Comparison of ENCODE assay signal across 8 cellular contexts in genomic region chrX:7146703-7147430, GRCh38. TPM values are rescaled to one million over a fixed set of nuclear protein-coding genes. Genes with fewer than 3 reads are reported as not detected.
A peak's percentile ranks its signal among the peaks of the same experiment; 100 is the strongest.
DNase-seq lines count a peak whose midpoint lies in the region; ATAC-seq and TF ChIP-seq lines count a peak whose summit lies in the region.

No MANE protein-coding gene starts in this region.

- DNase-seq in BJ (ENCODE audit: low read depth) (no peak), T-helper 17 cell (no peak), fibroblast of villous mesenchyme (ENCODE audit: low read depth) (no peak), progenitor cell of endocrine pancreas (ENCODE audit: low spot score, unreplicated experiment) (no peak), GOT3 (lab: John Stamatoyannopoulos, UW) (no peak)

- no peaks in the 10 kb centered on the region for H3K27me3 Mint-ChIP-seq in T-helper 17 cell
- no peaks in the 10 kb centered on the region for H3K27me3 Mint-ChIP-seq in progenitor cell of endocrine pancreas

- peak overlapping the region; percentile 85 for H3K4me3 Mint-ChIP-seq in T-helper 17 cell
- peak overlapping the region; percentile 82 for H3K4me3 Mint-ChIP-seq in progenitor cell of endocrine pancreas (ENCODE audit: low read depth)

- CTCF ChIA-PET in BJ (lab: Yijun Ruan, JAX): no interaction called here

- POLR2A ChIA-PET in BJ (lab: Charles Lee): no interaction called here

- H3K27ac Mint-ChIP-seq in T-helper 17 cell (peak overlapping the region; percentile 49), progenitor cell of endocrine pancreas (peak overlapping the region; percentile 94)

- no peaks in the 10 kb centered on the region for H3K9me3 ChIP-seq in T-helper 17 cell (ENCODE audit: control insufficient read depth, low read length, poor library complexity, severe bottlenecking)

- H3K36me3 Mint-ChIP-seq in T-helper 17 cell (ENCODE audit: low read depth): no peaks in the 10 kb centered on the region
- H3K36me3 Mint-ChIP-seq in progenitor cell of endocrine pancreas (ENCODE audit: insufficient read depth): peaks cover 2% of the 10 kb centered on the region

- TF ChIP-seq CTCF in BJ (IDR thresholded peaks at IDR 0.05; ENCODE audit: insufficient read depth, low read depth, low read length) (no peak), fibroblast of villous mesenchyme (IDR thresholded peaks at IDR 0.05; ENCODE audit: insufficient read depth, low read depth, low read length) (no peak), progenitor cell of endocrine pancreas (IDR thresholded peaks at IDR 0.05; ENCODE audit: unreplicated experiment) (no peak)

- ATAC-seq in GM18907 (IDR thresholded peaks at IDR 0.05; ENCODE audit: unreplicated experiment) (peak; percentile 23), HG03103 (IDR thresholded peaks at IDR 0.05; ENCODE audit: low read depth, unreplicated experiment) (peak; percentile 11), T-helper 17 cell (no peak), GM18858 (IDR thresholded peaks at IDR 0.05; ENCODE audit: unreplicated experiment) (no peak)

- H3K4me3 ChIP-seq in BJ (ENCODE audit: low read depth, low read length) (peak overlapping the region; percentile 85), fibroblast of villous mesenchyme (ENCODE audit: low read depth, low read length) (peak overlapping the region; percentile 62)

- H3K27me3 ChIP-seq in BJ (ENCODE audit: control insufficient read depth, insufficient read depth, low read length): no peaks in the 10 kb centered on the region

- H3K36me3 ChIP-seq in BJ (ENCODE audit: control insufficient read depth, insufficient read depth, low read length): no peaks in the 10 kb centered on the region

- H3K9me3 Mint-ChIP-seq in progenitor cell of endocrine pancreas (ENCODE audit: low read depth): no peaks in the 10 kb centered on the region

- peaks cover 5% of the 10 kb centered on the region for H3K4me1 Mint-ChIP-seq in T-helper 17 cell
- peaks cover 15% of the 10 kb centered on the region for H3K4me1 Mint-ChIP-seq in progenitor cell of endocrine pancreas (ENCODE audit: low read depth)

RNA-seq across cellular contexts. Expression of gene STS, which starts 0.6 kb away (rescaled TPM):
- 11.8 and 14.7 TPM in 2 replicates for polyA plus RNA-seq in BJ (2011; rRNA removed)
- polyA minus RNA-seq in BJ (2011; rRNA and poly(A)+ RNA removed): 12.1 and 15.4 TPM in 2 replicates
- total RNA-seq in T-helper 17 cell: 1 to 10 TPM; 1.1 to 1.2 TPM
- 4.5 and 6.9 TPM in 2 replicates for total RNA-seq in fibroblast of villous mesenchyme
- 7.6 and 7.8 TPM in 2 replicates for total RNA-seq in progenitor cell of endocrine pancreas

RNA-seq across cellular contexts. Expression of gene PUDP, which starts 1.1 kb away (rescaled TPM):
- polyA plus RNA-seq in BJ (2011; rRNA removed): 17.1 and 17.2 TPM in 2 replicates
- polyA minus RNA-seq in BJ (2011; rRNA and poly(A)+ RNA removed): 8.9 and 12.6 TPM in 2 replicates
- total RNA-seq in T-helper 17 cell: 1 to 10 TPM; 7.4 to 8.4 TPM
- 11.0 and 15.1 TPM in 2 replicates for total RNA-seq in fibroblast of villous mesenchyme
- total RNA-seq in progenitor cell of endocrine pancreas: 53.6 and 59.9 TPM in 2 replicates

Comparison
In these comparisons a context has a peak if more than half of its experiments do, and no peak if none do; other contexts are left out.
1. ATAC-seq: peak in GM18907 (single experiment) and HG03103 (single experiment); none in T-helper 17 cell (single experiment) and GM18858 (single experiment).